ENCODE assay signal across 12 cellular contexts in genomic region chr22:46047226-46047625, GRCh38.
DNase-seq lines count a peak whose midpoint lies in the region; TF ChIP-seq lines count a peak whose summit lies in the region.
"Had no signal": no experiment of that assay in that cellular context is flagged by ENCODE, and none has a peak within 500 bp of the region (broad histone marks: within the 10 kb centered on the region; RNA-seq: fewer than 3 reads in every experiment).

No MANE protein-coding gene starts in this region.

- peaks cover 27% of the 10 kb centered on the region for H3K4me1 Mint-ChIP-seq in activated CD4-positive, alpha-beta memory T cell treated with anti-CD3 and anti-CD28 coated beads for 36 hours (ENCODE audit: low read depth)
- peaks cover 20% of the 10 kb centered on the region for H3K4me1 Mint-ChIP-seq in activated CD4-positive, alpha-beta memory T cell treated with anti-CD3 and anti-CD28 coated beads, Interleukin-2, amount 10 ng/mL, durations not matched to agents 7 days and 5 days

- CTCF ChIA-PET in activated CD4-positive, alpha-beta memory T cell treated with anti-CD3 and anti-CD28 coated beads for 36 hours (lab: Charles Lee), result no interaction called here
- CTCF ChIA-PET in activated CD4-positive, alpha-beta memory T cell treated with anti-CD3 and anti-CD28 coated beads, Interleukin-2, amount 10 ng/mL, durations not matched to agents 7 days and 5 days (lab: Charles Lee), result interaction anchor here (1.2 kb wide), 1 partner anchor 41 kb away, joined by 5 read pairs; no protein-coding TSS in a partner anchor

- no peak for TF ChIP-seq POLR2A in testis (IDR thresholded peaks at IDR 0.05)

- H3K27me3 Mint-ChIP-seq in activated CD4-positive, alpha-beta memory T cell treated with anti-CD3 and anti-CD28 coated beads for 36 hours, result no peaks in the 10 kb centered on the region
- peaks cover 1% of the 10 kb centered on the region for H3K27me3 Mint-ChIP-seq in activated CD4-positive, alpha-beta memory T cell treated with anti-CD3 and anti-CD28 coated beads, Interleukin-2, amount 10 ng/mL, durations not matched to agents 7 days and 5 days

- WGBS in testis, 2 donors, result 89 to 91% methylated on average over 13 of the region's 13 CpGs

- DNase-seq in activated CD4-positive, alpha-beta memory T cell treated with anti-CD3 and anti-CD28 coated beads for 36 hours, result no peak
- DNase-seq in activated CD4-positive, alpha-beta memory T cell treated with anti-CD3 and anti-CD28 coated beads, Interleukin-2, amount 10 ng/mL, durations not matched to agents 7 days and 5 days, result no peak
- peak; percentile 12 for DNase-seq in testis
- no peak for DNase-seq in HAP-1 (ENCODE audit: low spot score in 2 of 2)
- DNase-seq in T1000 (lab: John Stamatoyannopoulos, UW), result no peak
- DNase-seq in kidney tubule cell (ENCODE audit: low spot score), result no peak
- DNase-seq: DND-41, mesendoderm, NCI-H510A had no signal

- no peaks in the 10 kb centered on the region for H3K9me3 Mint-ChIP-seq in activated CD4-positive, alpha-beta memory T cell treated with anti-CD3 and anti-CD28 coated beads for 36 hours
- H3K9me3 Mint-ChIP-seq in activated CD4-positive, alpha-beta memory T cell treated with anti-CD3 and anti-CD28 coated beads, Interleukin-2, amount 10 ng/mL, durations not matched to agents 7 days and 5 days, result no peaks in the 10 kb centered on the region

- TF ChIP-seq CTCF in testis (IDR thresholded peaks at IDR 0.05), result no peak

- POLR2A ChIA-PET in activated CD4-positive, alpha-beta memory T cell treated with anti-CD3 and anti-CD28 coated beads for 36 hours (lab: Charles Lee), result interaction anchor here (0.7 kb wide), 1 partner anchor 11 kb away, joined by 3 read pairs; no protein-coding TSS in a partner anchor
- POLR2A ChIA-PET in activated CD4-positive, alpha-beta memory T cell treated with anti-CD3 and anti-CD28 coated beads, Interleukin-2, amount 10 ng/mL, durations not matched to agents 7 days and 5 days (lab: Charles Lee), result interaction anchor here (0.8 to 1.8 kb wide), 3 partner anchors 11 to 23 kb away, joined by 3 to 7 read pairs (median 3); no protein-coding TSS in a partner anchor

- H3K27ac Mint-ChIP-seq in activated CD4-positive, alpha-beta memory T cell treated with anti-CD3 and anti-CD28 coated beads for 36 hours, result peak overlapping the region; percentile 11
- H3K27ac Mint-ChIP-seq in activated CD4-positive, alpha-beta memory T cell treated with anti-CD3 and anti-CD28 coated beads, Interleukin-2, amount 10 ng/mL, durations not matched to agents 7 days and 5 days, result no peak overlapping the region

- H3K4me1 ChIP-seq in muscle layer of colon (ENCODE audit: insufficient read depth, low read length), result peaks cover 69% of the 10 kb centered on the region
- peaks cover 55% of the 10 kb centered on the region for H3K4me1 ChIP-seq in testis
- peaks cover 29% of the 10 kb centered on the region for H3K4me1 ChIP-seq in HAP-1

- H3K9me3 ChIP-seq in muscle layer of colon (ENCODE audit: low read length) (no peaks in the 10 kb centered on the region), testis (no peaks in the 10 kb centered on the region), HAP-1 (no peaks in the 10 kb centered on the region)
- H3K9me3 ChIP-seq: A549 had no signal

- intact Hi-C loops in activated CD4-positive, alpha-beta memory T cell treated with anti-CD3 and anti-CD28 coated beads for 36 hours (cut with micrococcal nuclease), result no loop called here
- intact Hi-C loops in testis (cut with DNase I; ENCODE audit: low total_unique reads), result no loop called here

- in situ Hi-C loops in HAP-1 (cut with MboI; ENCODE audit: low sequenced_read_pairs), result loop anchor here (25.0 kb wide), 1 partner anchor 110 kb away; no protein-coding TSS in a partner anchor

- no peaks in the 10 kb centered on the region for H3K27me3 ChIP-seq in muscle layer of colon (ENCODE audit: control insufficient read depth in 1 of 2, insufficient read depth in 2 of 2, low read length in 2 of 2)
- no peaks in the 10 kb centered on the region for H3K27me3 ChIP-seq in testis
- H3K27me3 ChIP-seq in HAP-1 (ENCODE audit: low read depth), result no peaks in the 10 kb centered on the region

- peaks cover 19% of the 10 kb centered on the region for H3K36me3 ChIP-seq in muscle layer of colon (ENCODE audit: insufficient read depth, low read length)
- no peaks in the 10 kb centered on the region for H3K36me3 ChIP-seq in testis (ENCODE audit: low read depth, missing control alignments)
- H3K36me3 ChIP-seq in HAP-1 (replicated peaks), result peaks cover 5% of the 10 kb centered on the region; the same call in 1 of the 2 replicates

- peak overlapping the region; percentile 96 for H3K27ac ChIP-seq in cingulate gyrus (ENCODE audit: low read depth, low read length)
- H3K27ac ChIP-seq in muscle layer of colon (ENCODE audit: low read depth, low read length), result no peak overlapping the region
- H3K27ac ChIP-seq in testis, result peak overlapping the region in 1 of 2 donors; percentile 18
- H3K27ac ChIP-seq: A549 had no signal

- peak overlapping the region; percentile 30 for H3K9ac ChIP-seq in muscle layer of colon (ENCODE audit: low read length)

- peak overlapping the region in 1 of 2 donors; percentile 33 for H3K4me3 ChIP-seq in muscle layer of colon (ENCODE audit: low read depth in 1 of 2, low read length in 2 of 2)
- no peak overlapping the region for H3K4me3 ChIP-seq in testis
- H3K4me3 ChIP-seq in HAP-1, result no peak overlapping the region
- H3K4me3 ChIP-seq: A549 had no signal

- no peaks in the 10 kb centered on the region for H3K36me3 Mint-ChIP-seq in activated CD4-positive, alpha-beta memory T cell treated with anti-CD3 and anti-CD28 coated beads for 36 hours
- H3K36me3 Mint-ChIP-seq in activated CD4-positive, alpha-beta memory T cell treated with anti-CD3 and anti-CD28 coated beads, Interleukin-2, amount 10 ng/mL, durations not matched to agents 7 days and 5 days (ENCODE audit: low read depth), result no peaks in the 10 kb centered on the region

- H3K4me3 Mint-ChIP-seq in activated CD4-positive, alpha-beta memory T cell treated with anti-CD3 and anti-CD28 coated beads for 36 hours, result no peak overlapping the region
- no peak overlapping the region for H3K4me3 Mint-ChIP-seq in activated CD4-positive, alpha-beta memory T cell treated with anti-CD3 and anti-CD28 coated beads, Interleukin-2, amount 10 ng/mL, durations not matched to agents 7 days and 5 days
